Comparison of ENCODE assay signal across 1 cellular context in the genomic region with DNA sequence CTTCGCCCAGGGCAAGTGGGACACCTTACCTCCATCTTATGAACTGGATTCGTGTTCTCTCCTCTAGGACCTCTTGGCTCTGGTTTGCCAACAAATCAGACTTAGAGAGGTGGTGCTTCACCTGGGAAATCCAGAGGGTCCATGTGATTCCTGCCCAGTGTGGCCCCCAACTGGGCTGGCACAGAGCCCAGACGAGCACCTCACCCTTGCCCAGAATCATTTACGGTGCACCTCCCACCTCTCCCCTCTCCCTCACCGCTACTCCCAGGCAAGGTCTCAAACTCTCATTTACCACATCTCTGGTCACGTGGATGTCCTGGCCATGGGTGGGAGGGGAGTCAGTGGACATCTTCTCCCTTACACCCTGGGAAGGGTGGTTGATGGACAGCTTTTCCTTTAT.
TF ChIP-seq lines count a peak whose summit lies in the region.

No MANE protein-coding gene starts in this region.

TF ChIP-seq in IMR-90, 13 proteins besides CTCF, POLR2A, EP300 and RAD21 (continued from another document):
- TF ChIP-seq, protein P1, sequence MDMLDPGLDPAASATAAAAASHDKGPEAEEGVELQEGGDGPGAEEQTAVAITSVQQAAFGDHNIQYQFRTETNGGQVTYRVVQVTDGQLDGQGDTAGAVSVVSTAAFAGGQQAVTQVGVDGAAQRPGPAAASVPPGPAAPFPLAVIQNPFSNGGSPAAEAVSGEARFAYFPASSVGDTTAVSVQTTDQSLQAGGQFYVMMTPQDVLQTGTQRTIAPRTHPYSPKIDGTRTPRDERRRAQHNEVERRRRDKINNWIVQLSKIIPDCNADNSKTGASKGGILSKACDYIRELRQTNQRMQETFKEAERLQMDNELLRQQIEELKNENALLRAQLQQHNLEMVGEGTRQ (IDR thresholded peaks at IDR 0.05; ENCODE audit: low read depth, low read length) = no peak
